ENCODE assay signal across 1 cellular context in the genomic region with DNA sequence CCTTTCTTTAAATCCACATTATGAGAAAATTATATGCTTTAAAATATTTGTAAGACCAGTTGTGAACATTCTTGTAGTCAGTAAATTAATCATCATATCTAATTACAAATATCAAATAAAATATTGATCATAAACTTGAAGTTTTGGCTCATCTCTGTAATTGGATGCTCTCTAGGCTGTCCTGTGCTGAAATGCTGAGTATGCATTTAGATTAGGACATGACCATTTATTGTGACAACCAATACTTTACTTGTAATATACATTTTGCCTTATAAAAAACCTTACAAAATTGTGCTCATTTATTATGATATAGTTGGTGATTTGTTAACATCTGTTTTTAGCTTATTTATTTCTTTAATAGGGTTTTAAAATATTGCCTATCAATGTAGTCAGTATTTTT.
A peak's percentile ranks its signal among the peaks of the same experiment; 100 is the strongest.
TF ChIP-seq lines count a peak whose summit lies in the region.

No MANE protein-coding gene starts in this region.

TF ChIP-seq in A549, 52 proteins besides CTCF, POLR2A, EP300 and RAD21 (continued from another document):
- peak; percentile 89 for TF ChIP-seq MAFK (IDR thresholded peaks at IDR 0.05; ENCODE audit: partially characterized antibody)
